ENCODE assay signal across 10 cellular contexts in the genomic region with DNA sequence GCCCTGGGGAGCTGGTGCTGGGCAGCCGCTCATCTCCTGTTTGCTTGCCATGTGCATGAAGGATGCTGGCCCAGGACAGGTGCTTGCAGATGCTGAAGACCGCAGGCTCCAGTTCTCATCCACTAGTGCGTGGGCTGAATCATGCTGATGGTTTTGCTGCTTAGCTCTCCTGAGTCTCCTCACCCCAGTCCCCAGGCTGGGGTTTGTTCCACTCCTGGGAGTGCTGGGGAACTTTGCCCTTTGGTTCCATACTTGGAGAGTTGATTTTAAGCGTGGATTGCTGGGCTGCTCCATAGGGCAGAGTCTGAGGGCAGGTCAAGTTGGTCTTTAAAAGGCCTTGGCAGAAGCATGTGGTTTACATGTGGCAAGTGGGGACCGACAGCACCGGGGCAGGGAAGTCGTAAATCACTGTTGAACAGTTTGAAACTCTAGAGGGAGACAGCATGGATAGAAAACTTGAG. TPM values are rescaled to one million over a fixed set of nuclear protein-coding genes. Genes with fewer than 3 reads are reported as not detected.
DNase-seq lines count a peak whose midpoint lies in the region; ATAC-seq and TF ChIP-seq lines count a peak whose summit lies in the region.
"Had no signal": no experiment of that assay in that cellular context is flagged by ENCODE, and none has a peak within 500 bp of the region (broad histone marks: within the 10 kb centered on the region; RNA-seq: fewer than 3 reads in every experiment).

No MANE protein-coding gene starts in this region.

- DNase-seq in activated CD4-positive, alpha-beta T cell treated with anti-CD3 and anti-CD28 coated beads for 36 hours = peak; percentile 41
- DNase-seq in activated CD4-positive, alpha-beta T cell treated with anti-CD3 and anti-CD28 coated beads, Interleukin-2, amount 10 ng/mL, durations not matched to agents 7 days and 5 days = no peak
- DNase-seq in NCI-H510A (lab: John Stamatoyannopoulos, UW) (peak; percentile 27), gastrocnemius medialis (no peak), osteocyte (ENCODE audit: extremely low spot score, unreplicated experiment) (no peak)
- DNase-seq: NCI-H1092 treated with DMSO at 0.1 percent for 48 hours, RPMI8226 had no signal

- POLR2A ChIA-PET in activated CD4-positive, alpha-beta T cell treated with anti-CD3 and anti-CD28 coated beads for 36 hours (lab: Charles Lee) = no interaction called here
- POLR2A ChIA-PET in activated CD4-positive, alpha-beta T cell treated with anti-CD3 and anti-CD28 coated beads, Interleukin-2, amount 10 ng/mL, durations not matched to agents 7 days and 5 days (lab: Charles Lee) = no interaction called here

- H3K4me3 Mint-ChIP-seq in activated CD4-positive, alpha-beta T cell treated with anti-CD3 and anti-CD28 coated beads for 36 hours = peak overlapping the region; percentile 49
- H3K4me3 Mint-ChIP-seq in activated CD4-positive, alpha-beta T cell treated with anti-CD3 and anti-CD28 coated beads, Interleukin-2, amount 10 ng/mL, durations not matched to agents 7 days and 5 days = no peak overlapping the region
- no peak overlapping the region for H3K4me3 Mint-ChIP-seq in osteocyte (ENCODE audit: unreplicated experiment)

- no peak for ATAC-seq in activated CD4-positive, alpha-beta T cell treated with anti-CD3 and anti-CD28 coated beads for 36 hours
- ATAC-seq in gastrocnemius medialis (no peak), GM21723 (IDR thresholded peaks at IDR 0.05; ENCODE audit: unreplicated experiment) (no peak), GM19452 (IDR thresholded peaks at IDR 0.05; ENCODE audit: unreplicated experiment) (no peak)

- peaks cover 0 to under 1% of the 10 kb centered on the region in 2 donors for H3K36me3 ChIP-seq in duodenal mucosa (ENCODE audit: control insufficient read depth in 1 of 2, insufficient read depth in 2 of 2, low read length in 2 of 2)
- no peaks in the 10 kb centered on the region for H3K36me3 ChIP-seq in gastrocnemius medialis

- TF ChIP-seq CTCF in gastrocnemius medialis (IDR thresholded peaks at IDR 0.05 in 4 of 5, conservative IDR thresholded peaks at IDR 0.05 in 1 of 5) (no peak), osteocyte (IDR thresholded peaks at IDR 0.05) (no peak)

- H3K27ac Mint-ChIP-seq in activated CD4-positive, alpha-beta T cell treated with anti-CD3 and anti-CD28 coated beads for 36 hours = peak overlapping the region; percentile 92
- H3K27ac Mint-ChIP-seq in activated CD4-positive, alpha-beta T cell treated with anti-CD3 and anti-CD28 coated beads, Interleukin-2, amount 10 ng/mL, durations not matched to agents 7 days and 5 days = no peak overlapping the region
- no peak overlapping the region for H3K27ac Mint-ChIP-seq in osteocyte (ENCODE audit: unreplicated experiment)

- H3K9me3 Mint-ChIP-seq in activated CD4-positive, alpha-beta T cell treated with anti-CD3 and anti-CD28 coated beads for 36 hours (ENCODE audit: low read depth) = no peaks in the 10 kb centered on the region
- peaks cover 3% of the 10 kb centered on the region for H3K9me3 Mint-ChIP-seq in activated CD4-positive, alpha-beta T cell treated with anti-CD3 and anti-CD28 coated beads, Interleukin-2, amount 10 ng/mL, durations not matched to agents 7 days and 5 days
- no peaks in the 10 kb centered on the region for H3K9me3 Mint-ChIP-seq in osteocyte (ENCODE audit: unreplicated experiment)

- CTCF ChIA-PET in activated CD4-positive, alpha-beta T cell treated with anti-CD3 and anti-CD28 coated beads for 36 hours (lab: Charles Lee) = no interaction called here
- CTCF ChIA-PET in activated CD4-positive, alpha-beta T cell treated with anti-CD3 and anti-CD28 coated beads, Interleukin-2, amount 10 ng/mL, durations not matched to agents 7 days and 5 days (lab: Charles Lee) = no interaction called here

- H3K9ac ChIP-seq in duodenal mucosa (ENCODE audit: low read depth in 1 of 2, low read length in 2 of 2) = peak overlapping the region; percentile 33 to 48

- H3K36me3 Mint-ChIP-seq in activated CD4-positive, alpha-beta T cell treated with anti-CD3 and anti-CD28 coated beads for 36 hours (ENCODE audit: low read depth) = peaks cover 8% of the 10 kb centered on the region
- H3K36me3 Mint-ChIP-seq in activated CD4-positive, alpha-beta T cell treated with anti-CD3 and anti-CD28 coated beads, Interleukin-2, amount 10 ng/mL, durations not matched to agents 7 days and 5 days (ENCODE audit: low read depth) = peaks cover 8% of the 10 kb centered on the region
- no peaks in the 10 kb centered on the region for H3K36me3 Mint-ChIP-seq in osteocyte (ENCODE audit: unreplicated experiment)

- no peak for TF ChIP-seq POLR2A in gastrocnemius medialis (IDR thresholded peaks at IDR 0.05)

- H3K27ac ChIP-seq in duodenal mucosa (ENCODE audit: low read depth, low read length) (peak overlapping the region; percentile 72), gastrocnemius medialis (peak overlapping the region; percentile 90 to 94 (median 92))

- intact Hi-C loops in activated CD4-positive, alpha-beta T cell treated with anti-CD3 and anti-CD28 coated beads for 36 hours (cut with DNase I, micrococcal nuclease) = loop anchor here in 1 of 2 experiments (2.0 kb wide), 1 partner anchor 57 kb away; no protein-coding TSS in a partner anchor
- intact Hi-C loops in gastrocnemius medialis (cut with DNase I; ENCODE audit: low total_unique reads) = loop anchor here (2.0 to 10.0 kb wide), 2 partner anchors 47 to 81 kb away; no protein-coding TSS in a partner anchor

- no peaks in the 10 kb centered on the region for H3K27me3 Mint-ChIP-seq in activated CD4-positive, alpha-beta T cell treated with anti-CD3 and anti-CD28 coated beads for 36 hours
- H3K27me3 Mint-ChIP-seq in activated CD4-positive, alpha-beta T cell treated with anti-CD3 and anti-CD28 coated beads, Interleukin-2, amount 10 ng/mL, durations not matched to agents 7 days and 5 days = no peaks in the 10 kb centered on the region
- H3K27me3 Mint-ChIP-seq in osteocyte (ENCODE audit: unreplicated experiment) = no peaks in the 10 kb centered on the region

- in situ Hi-C loops in gastrocnemius medialis (cut with MboI; ENCODE audit: low sequenced_read_pairs in 4 of 4) = no loop called here

- peaks cover 24 to 26% of the 10 kb centered on the region in 2 donors for H3K4me1 ChIP-seq in duodenal mucosa (ENCODE audit: control insufficient read depth in 1 of 2, insufficient read depth in 2 of 2, low read length in 2 of 2)
- H3K4me1 ChIP-seq in gastrocnemius medialis = peaks cover 13 to 23% of the 10 kb centered on the region in 2 donors

- H3K27me3 ChIP-seq in duodenal mucosa (ENCODE audit: control insufficient read depth in 1 of 2, insufficient read depth in 2 of 2, low read length in 2 of 2) (no peaks in the 10 kb centered on the region), gastrocnemius medialis (no peaks in the 10 kb centered on the region)

- H3K4me1 Mint-ChIP-seq in activated CD4-positive, alpha-beta T cell treated with anti-CD3 and anti-CD28 coated beads for 36 hours = peaks cover 34% of the 10 kb centered on the region
- H3K4me1 Mint-ChIP-seq in activated CD4-positive, alpha-beta T cell treated with anti-CD3 and anti-CD28 coated beads, Interleukin-2, amount 10 ng/mL, durations not matched to agents 7 days and 5 days = peaks cover 60% of the 10 kb centered on the region
- peaks cover 15% of the 10 kb centered on the region for H3K4me1 Mint-ChIP-seq in osteocyte (ENCODE audit: unreplicated experiment)

- H3K9me3 ChIP-seq in duodenal mucosa (ENCODE audit: control insufficient read depth in 1 of 2, low read length in 2 of 2) (no peaks in the 10 kb centered on the region), gastrocnemius medialis (no peaks in the 10 kb centered on the region)

- H3K4me3 ChIP-seq in duodenal mucosa (ENCODE audit: low read depth in 1 of 2, low read length in 2 of 2) (no peak overlapping the region), gastrocnemius medialis (no peak overlapping the region)

RNA-seq across cellular contexts. Expression of a gene that starts 9.1 kb away (rescaled TPM):
- 10 to 100 TPM; 14.0 to 15.2 TPM for total RNA-seq in activated CD4-positive, alpha-beta T cell treated with anti-CD3 and anti-CD28 coated beads for 36 hours
- total RNA-seq in activated CD4-positive, alpha-beta T cell treated with anti-CD3 and anti-CD28 coated beads, Interleukin-2, amount 10 ng/mL, durations not matched to agents 7 days and 5 days = 10 to 100 TPM; 10.6 to 13.2 TPM
- total RNA-seq in gastrocnemius medialis = 10 to 100 TPM in 3 of 4 donors, 1 to 10 TPM in 1; 7.8 to 16.6 (median 11.0) TPM
- 23.7 and 24.8 TPM in 2 replicates for total RNA-seq in osteocyte

RNA-seq across cellular contexts. Expression of a gene that starts 36.2 kb away (rescaled TPM):
- total RNA-seq in activated CD4-positive, alpha-beta T cell treated with anti-CD3 and anti-CD28 coated beads for 36 hours = 10 to 100 TPM; 68.5 to 73.7 TPM
- total RNA-seq in activated CD4-positive, alpha-beta T cell treated with anti-CD3 and anti-CD28 coated beads, Interleukin-2, amount 10 ng/mL, durations not matched to agents 7 days and 5 days = 100 to 1,000 TPM; 116 to 124 TPM
- 100 to 1,000 TPM in 1 of 4 donors, 10 to 100 TPM in 3; 67.5 to 106 (median 74.7) TPM for total RNA-seq in gastrocnemius medialis
- 146 and 156 TPM in 2 replicates for total RNA-seq in osteocyte

Comparison
In these comparisons a context has a peak if more than half of its experiments do, and no peak if none do; other contexts are left out.
1. DNase-seq: peak in activated CD4-positive, alpha-beta T cell treated with anti-CD3 and anti-CD28 coated beads for 36 hours (single experiment) and NCI-H510A (single experiment); none in activated CD4-positive, alpha-beta T cell treated with anti-CD3 and anti-CD28 coated beads, Interleukin-2, amount 10 ng/mL, durations not matched to agents 7 days and 5 days (single experiment), gastrocnemius medialis (0 of 2) and osteocyte (single experiment).